In the genomic region with DNA sequence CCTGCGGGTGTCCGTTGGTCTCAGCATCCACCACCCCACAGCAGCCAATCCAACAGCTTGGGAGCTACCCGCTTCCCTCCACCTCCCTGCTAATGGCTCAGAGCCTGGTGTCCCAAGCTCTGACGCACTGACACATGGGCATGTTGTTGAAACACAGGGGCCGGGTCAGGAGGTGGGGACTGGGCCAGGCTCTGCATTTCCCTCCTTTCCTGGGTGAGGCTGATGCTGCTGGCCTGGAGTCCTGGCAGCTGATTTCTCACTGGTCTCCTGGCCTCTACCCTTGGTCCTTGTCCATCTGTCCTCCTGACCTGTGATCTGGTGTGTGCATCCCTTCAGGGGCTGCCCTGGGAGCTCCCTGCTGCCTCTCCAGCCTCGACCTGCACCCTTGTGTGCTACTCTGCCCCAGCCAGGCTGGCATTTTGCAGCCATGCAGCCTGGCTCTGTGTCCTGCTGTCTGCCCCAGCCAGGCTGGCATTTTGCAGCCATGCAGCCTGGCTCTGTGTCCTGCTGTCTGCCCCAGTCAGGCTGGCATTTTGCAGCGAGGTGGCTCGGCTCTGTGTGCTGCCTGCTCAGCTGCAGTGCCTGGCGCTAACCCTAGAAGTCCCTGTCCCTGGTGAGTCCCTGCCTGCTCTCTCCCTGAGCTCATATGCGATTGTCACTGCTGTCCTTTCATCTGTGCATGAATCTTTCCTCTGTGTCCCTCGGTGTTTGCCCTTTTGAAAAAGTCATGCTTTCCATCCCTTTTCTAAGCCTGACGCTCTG, we compare ENCODE assay signal across 10 cellular contexts. TPM values are rescaled to one million over a fixed set of nuclear protein-coding genes. Genes with fewer than 3 reads are reported as not detected.
DNase-seq lines count a peak whose midpoint lies in the region; ATAC-seq and TF ChIP-seq lines count a peak whose summit lies in the region.
"Had no signal": no experiment of that assay in that cellular context is flagged by ENCODE, and none has a peak within 500 bp of the region (broad histone marks: within the 10 kb centered on the region; RNA-seq: fewer than 3 reads in every experiment).

No MANE protein-coding gene starts in this region.

- TF ChIP-seq CTCF in RWPE1 (conservative IDR thresholded peaks at IDR 0.05; ENCODE audit: low read depth) (no peak), gastroesophageal sphincter (IDR thresholded peaks at IDR 0.05) (no peak), ovary (IDR thresholded peaks at IDR 0.05) (no peak)

- H3K27ac ChIP-seq in RWPE1 (no peak overlapping the region; the same call in 1 of the 2 replicates), gastroesophageal sphincter (no peak overlapping the region), ovary (no peak overlapping the region)
- H3K27ac ChIP-seq in naive thymus-derived CD4-positive, alpha-beta T cell (ENCODE audit: low read depth, low read length) = no peak overlapping the region
- H3K27ac ChIP-seq: cardiac muscle cell had no signal

- H3K27me3 ChIP-seq in gastroesophageal sphincter (peaks cover 6% of the 10 kb centered on the region), ovary (no peaks in the 10 kb centered on the region)
- no peaks in the 10 kb centered on the region for H3K27me3 ChIP-seq in naive thymus-derived CD4-positive, alpha-beta T cell (ENCODE audit: control insufficient read depth in 2 of 2, insufficient read depth in 2 of 2, low read length in 2 of 2)
- H3K27me3 ChIP-seq: cardiac muscle cell had no signal

- H3K4me1 Mint-ChIP-seq in naive thymus-derived CD4-positive, alpha-beta T cell = peaks cover 16 to 33% (median 24%) of the 10 kb centered on the region in 7 donors
- H3K4me1 Mint-ChIP-seq in stimulated activated memory B cell treated with anti-CD40 and anti-IgM and Interleukin-4, amounts not matched to agents 10 μg/mL and 1 μg/mL and 100 μg/mL, for 72 hours = peaks cover 29% of the 10 kb centered on the region

- no peak for TF ChIP-seq EP300 in gastroesophageal sphincter (IDR thresholded peaks at IDR 0.05)
- no peak for TF ChIP-seq EP300 in ovary (IDR thresholded peaks at IDR 0.05)

- H3K27ac Mint-ChIP-seq in naive thymus-derived CD4-positive, alpha-beta T cell = no peak overlapping the region
- H3K27ac Mint-ChIP-seq in stimulated activated memory B cell treated with anti-CD40 and anti-IgM and Interleukin-4, amounts not matched to agents 10 μg/mL and 1 μg/mL and 100 μg/mL, for 72 hours = no peak overlapping the region

- H3K9me3 Mint-ChIP-seq in naive thymus-derived CD4-positive, alpha-beta T cell = peaks cover 0 to 5% (median 0%) of the 10 kb centered on the region in 11 donors
- no peaks in the 10 kb centered on the region for H3K9me3 Mint-ChIP-seq in stimulated activated memory B cell treated with anti-CD40 and anti-IgM and Interleukin-4, amounts not matched to agents 10 μg/mL and 1 μg/mL and 100 μg/mL, for 72 hours

- H3K9me3 ChIP-seq in gastroesophageal sphincter (no peaks in the 10 kb centered on the region), ovary (no peaks in the 10 kb centered on the region)
- no peaks in the 10 kb centered on the region for H3K9me3 ChIP-seq in naive thymus-derived CD4-positive, alpha-beta T cell (ENCODE audit: control insufficient read depth in 2 of 3, low read length in 3 of 3)

- TF ChIP-seq POLR2A in gastroesophageal sphincter (IDR thresholded peaks at IDR 0.05) (no peak), ovary (IDR thresholded peaks at IDR 0.05) (no peak)

- H3K4me3 ChIP-seq in gastroesophageal sphincter = no peak overlapping the region
- no peak overlapping the region for H3K4me3 ChIP-seq in ovary
- no peak overlapping the region for H3K4me3 ChIP-seq in naive thymus-derived CD4-positive, alpha-beta T cell (ENCODE audit: low read length)
- H3K4me3 ChIP-seq: cardiac muscle cell had no signal

- POLR2A ChIA-PET in RWPE1 (lab: Yijun Ruan, JAX; ENCODE audit: low non-redundant PET) = no interaction called here
- POLR2A ChIA-PET in naive thymus-derived CD4-positive, alpha-beta T cell (lab: Charles Lee) = no interaction called here

- 67% methylated on average over 9 of the region's 12 CpGs; no CpG with 5 or more reads in 1 of the 2 donors for WGBS in gastroesophageal sphincter (ENCODE audit: low coverage in 1 of 2), 2 donors
- WGBS in ovary, 3 donors = 53 to 67% (median 56%) methylated on average over 12 of the region's 12 CpGs

- H3K27me3 Mint-ChIP-seq in naive thymus-derived CD4-positive, alpha-beta T cell = peaks cover 0 to 21% (median 0%) of the 10 kb centered on the region in 5 donors
- H3K27me3 Mint-ChIP-seq in stimulated activated memory B cell treated with anti-CD40 and anti-IgM and Interleukin-4, amounts not matched to agents 10 μg/mL and 1 μg/mL and 100 μg/mL, for 72 hours = peaks cover 17% of the 10 kb centered on the region

- peak in 12 of 14 donors; percentile 50 to 92 (median 76) for DNase-seq in C1 segment of cervical spinal cord (lab: John Stamatoyannopoulos, UW)
- peak; percentile 36 for DNase-seq in RWPE1 (ENCODE audit: low spot score)
- peak in 3 of 5 donors; percentile 55 to 67 (median 63) for DNase-seq in ovary
- no peak for DNase-seq in naive thymus-derived CD4-positive, alpha-beta T cell
- DNase-seq: NCI-H2081 treated with DMSO at 0.1 percent for 48 hours had no signal

- peak overlapping the region in 2 of 10 donors; percentile 25 to 33 for H3K4me3 Mint-ChIP-seq in naive thymus-derived CD4-positive, alpha-beta T cell
- H3K4me3 Mint-ChIP-seq in stimulated activated memory B cell treated with anti-CD40 and anti-IgM and Interleukin-4, amounts not matched to agents 10 μg/mL and 1 μg/mL and 100 μg/mL, for 72 hours = no peak overlapping the region

- intact Hi-C loops in ovary (cut with DNase I) = no loop called here
- intact Hi-C loops in naive thymus-derived CD4-positive, alpha-beta T cell (cut with micrococcal nuclease) = no loop called here

- H3K4me1 ChIP-seq in gastroesophageal sphincter (no peaks in the 10 kb centered on the region), ovary (ENCODE audit: insufficient read depth) (no peaks in the 10 kb centered on the region)
- H3K4me1 ChIP-seq in naive thymus-derived CD4-positive, alpha-beta T cell (ENCODE audit: control insufficient read depth in 2 of 2, insufficient read depth in 2 of 2, low read length in 2 of 2) = peaks cover 15 to 16% of the 10 kb centered on the region in 2 donors

- CTCF ChIA-PET in RWPE1 (lab: Yijun Ruan, JAX) = interaction anchor here (0.6 to 0.8 kb wide), 3 partner anchors 9 to 223 kb away, joined by 3 to 7 read pairs (median 3); no protein-coding TSS in a partner anchor
- CTCF ChIA-PET in naive thymus-derived CD4-positive, alpha-beta T cell (lab: Charles Lee) = interaction anchor here (1.3 kb wide), 1 partner anchor 8 kb away, joined by 3 read pairs; no protein-coding TSS in a partner anchor

- H3K36me3 ChIP-seq in gastroesophageal sphincter = no peaks in the 10 kb centered on the region
- no peaks in the 10 kb centered on the region for H3K36me3 ChIP-seq in ovary
- H3K36me3 ChIP-seq in naive thymus-derived CD4-positive, alpha-beta T cell (ENCODE audit: control insufficient read depth in 2 of 3, insufficient read depth in 3 of 3, low read length in 3 of 3) = no peaks in the 10 kb centered on the region
- H3K36me3 ChIP-seq: cardiac muscle cell had no signal

- no peaks in the 10 kb centered on the region for H3K36me3 Mint-ChIP-seq in naive thymus-derived CD4-positive, alpha-beta T cell
- H3K36me3 Mint-ChIP-seq in stimulated activated memory B cell treated with anti-CD40 and anti-IgM and Interleukin-4, amounts not matched to agents 10 μg/mL and 1 μg/mL and 100 μg/mL, for 72 hours = no peaks in the 10 kb centered on the region

- ATAC-seq in gastroesophageal sphincter (peak; percentile 88), HG03280 (IDR thresholded peaks at IDR 0.05; ENCODE audit: unreplicated experiment) (no peak), HG03439 (IDR thresholded peaks at IDR 0.05; ENCODE audit: unreplicated experiment) (no peak)
- ATAC-seq in naive thymus-derived CD4-positive, alpha-beta T cell = no peak
- ATAC-seq in stimulated activated memory B cell treated with anti-CD40 and anti-IgM and Interleukin-4, amounts not matched to agents 10 μg/mL and 1 μg/mL and 100 μg/mL, for 72 hours = no peak

RNA-seq across cellular contexts. Expression of a gene that starts 14.0 kb away (rescaled TPM):
- total RNA-seq in gastroesophageal sphincter (under 1 TPM; 0.12 to 0.62 (median 0.32) TPM), ovary (1 to 10 TPM in 2 of 7 donors, under 1 TPM in 4, not detected in 1; 0.24 to 2.6 (median 0.93) TPM)
- under 1 TPM; 0.15 to 0.45 TPM for polyA plus RNA-seq in ovary
- 1 to 10 TPM in 1 of 5 experiments, under 1 TPM in 4; 0.07 to 2.4 (median 0.80) TPM for total RNA-seq in naive thymus-derived CD4-positive, alpha-beta T cell
- under 1 TPM; 0.07 to 0.13 TPM for polyA plus RNA-seq in naive thymus-derived CD4-positive, alpha-beta T cell

Comparison
In these comparisons a context has a peak if more than half of its experiments do, and no peak if none do; other contexts are left out.
1. DNase-seq: peak in C1 segment of cervical spinal cord (12 of 14), RWPE1 (single experiment) and ovary (3 of 5); none in naive thymus-derived CD4-positive, alpha-beta T cell (0 of 9).